11 cellular contexts compared by ENCODE assay signal in the genomic region with DNA sequence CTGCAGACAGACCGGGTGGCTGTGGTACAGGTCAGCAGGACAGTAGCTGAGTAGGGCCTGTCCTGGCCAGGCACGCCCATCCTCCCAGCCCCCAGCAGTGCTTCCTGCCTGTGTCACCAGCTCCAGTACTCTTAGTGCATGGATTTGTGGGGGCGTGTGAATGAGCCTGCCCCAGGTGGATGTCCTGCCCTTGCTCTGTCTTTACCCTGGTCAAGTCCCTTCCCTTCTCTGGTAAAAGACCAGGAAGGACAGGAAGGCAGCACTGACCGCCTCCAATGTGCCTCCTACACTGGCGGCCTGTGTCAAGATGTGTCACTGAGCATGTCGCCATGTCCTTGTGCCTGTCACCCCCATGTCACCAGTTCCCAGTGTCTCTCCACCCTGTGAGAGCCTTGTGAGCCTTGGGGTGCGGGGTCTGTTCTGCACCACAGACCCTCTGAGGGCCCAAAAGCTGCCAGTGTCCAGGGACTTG. TPM values are rescaled to one million over a fixed set of nuclear protein-coding genes. Genes with fewer than 3 reads are reported as not detected.
A peak's percentile ranks its signal among the peaks of the same experiment; 100 is the strongest.
DNase-seq lines count a peak whose midpoint lies in the region; ATAC-seq and TF ChIP-seq lines count a peak whose summit lies in the region.
"Had no signal": no experiment of that assay in that cellular context is flagged by ENCODE, and none has a peak within 500 bp of the region (broad histone marks: within the 10 kb centered on the region; RNA-seq: fewer than 3 reads in every experiment).

No MANE protein-coding gene starts in this region.

- peaks cover 53% of the 10 kb centered on the region for H3K4me1 ChIP-seq in GM23338 (ENCODE audit: insufficient read depth)
- H3K4me1 ChIP-seq in iPS-15b (ENCODE audit: control insufficient read depth, insufficient read depth, low read length), result peaks cover 28% of the 10 kb centered on the region
- peaks cover 47% of the 10 kb centered on the region for H3K4me1 ChIP-seq in smooth muscle cell (ENCODE audit: low read depth)
- no peaks in the 10 kb centered on the region for H3K4me1 ChIP-seq in naive thymus-derived CD4-positive, alpha-beta T cell (ENCODE audit: control insufficient read depth in 2 of 2, insufficient read depth in 2 of 2, low read length in 2 of 2)

- no peaks in the 10 kb centered on the region; the same call in 2 of the 3 replicates for H3K9me3 Mint-ChIP-seq in GM23338
- no peaks in the 10 kb centered on the region for H3K9me3 Mint-ChIP-seq in activated T-cell treated with anti-CD3 and anti-CD28 coated beads, Interleukin-2, amount 50 U/mL, for 72 hours
- no peaks in the 10 kb centered on the region for H3K9me3 Mint-ChIP-seq in natural killer cell treated with Interleukin-12 subunit alpha and Interleukin-12 subunit beta and Interleukin-15 and Interleukin-18, amount 100 ng/mL, for 72 hours
- H3K9me3 Mint-ChIP-seq in naive thymus-derived CD4-positive, alpha-beta T cell, result peaks cover 0 to 3% (median 0%) of the 10 kb centered on the region in 11 donors
- H3K9me3 Mint-ChIP-seq: activated naive CD8-positive, alpha-beta T cell treated with anti-CD3 and anti-CD28 coated beads, Interleukin-2, amount 10 ng/mL, durations not matched to agents 7 days and 5 days had no signal

- peak overlapping the region; percentile 99 for H3K27ac Mint-ChIP-seq in GM23338
- no peak overlapping the region for H3K27ac Mint-ChIP-seq in activated T-cell treated with anti-CD3 and anti-CD28 coated beads, Interleukin-2, amount 50 U/mL, for 72 hours
- no peak overlapping the region for H3K27ac Mint-ChIP-seq in natural killer cell treated with Interleukin-12 subunit alpha and Interleukin-12 subunit beta and Interleukin-15 and Interleukin-18, amount 100 ng/mL, for 72 hours
- no peak overlapping the region for H3K27ac Mint-ChIP-seq in naive thymus-derived CD4-positive, alpha-beta T cell
- H3K27ac Mint-ChIP-seq: activated naive CD8-positive, alpha-beta T cell treated with anti-CD3 and anti-CD28 coated beads, Interleukin-2, amount 10 ng/mL, durations not matched to agents 7 days and 5 days had no signal

- H3K27me3 ChIP-seq in GM23338 (ENCODE audit: insufficient read depth) (no peaks in the 10 kb centered on the region), iPS-15b (ENCODE audit: control insufficient read depth, insufficient read depth, low read length) (no peaks in the 10 kb centered on the region), smooth muscle cell (ENCODE audit: low read depth) (no peaks in the 10 kb centered on the region)
- H3K27me3 ChIP-seq in naive thymus-derived CD4-positive, alpha-beta T cell (ENCODE audit: control insufficient read depth in 2 of 2, insufficient read depth in 2 of 2, low read length in 2 of 2), result no peaks in the 10 kb centered on the region
- H3K27me3 ChIP-seq: gastrocnemius medialis had no signal

- H3K9me2 ChIP-seq in GM23338 (ENCODE audit: insufficient read depth), result no peaks in the 10 kb centered on the region

- H3K36me3 ChIP-seq in GM23338 (ENCODE audit: insufficient read depth) (0 out of 2 replicates have a peak, but pooled peaks cover 6% of the 10 kb centered on the region), iPS-15b (ENCODE audit: control insufficient read depth, insufficient read depth, low read length) (peaks cover 6% of the 10 kb centered on the region), smooth muscle cell (ENCODE audit: low read depth) (no peaks in the 10 kb centered on the region)
- H3K36me3 ChIP-seq in naive thymus-derived CD4-positive, alpha-beta T cell (ENCODE audit: control insufficient read depth in 2 of 3, insufficient read depth in 3 of 3, low read length in 3 of 3), result no peaks in the 10 kb centered on the region
- H3K36me3 ChIP-seq: gastrocnemius medialis had no signal

- H3K79me2 ChIP-seq in GM23338 (replicated peaks; ENCODE audit: insufficient read depth) (peaks cover 35% of the 10 kb centered on the region), smooth muscle cell (ENCODE audit: low read depth) (peaks cover 56% of the 10 kb centered on the region)

- H3K9me3 ChIP-seq in iPS-15b (ENCODE audit: control insufficient read depth, insufficient read depth, low read length) (no peaks in the 10 kb centered on the region), smooth muscle cell (replicated peaks; ENCODE audit: low read depth) (no peaks in the 10 kb centered on the region)
- H3K9me3 ChIP-seq in naive thymus-derived CD4-positive, alpha-beta T cell (ENCODE audit: control insufficient read depth in 2 of 3, low read length in 3 of 3), result no peaks in the 10 kb centered on the region
- H3K9me3 ChIP-seq: gastrocnemius medialis had no signal

- DNase-seq in GM23338 (ENCODE audit: low spot score) (no peak), SW480 (ENCODE audit: low spot score) (peak; percentile 88), smooth muscle cell (lab: John Stamatoyannopoulos, UW; ENCODE audit: unreplicated experiment) (no peak), head of caudate nucleus (no peak)
- no peak for DNase-seq in activated T-cell treated with anti-CD3 and anti-CD28 coated beads, Interleukin-2, amount 50 U/mL, for 72 hours
- DNase-seq in natural killer cell treated with Interleukin-12 subunit alpha and Interleukin-12 subunit beta and Interleukin-15 and Interleukin-18, amount 100 ng/mL, for 72 hours (ENCODE audit: low spot score), result no peak
- no peak for DNase-seq in naive thymus-derived CD4-positive, alpha-beta T cell
- DNase-seq: activated naive CD8-positive, alpha-beta T cell treated with anti-CD3 and anti-CD28 coated beads, Interleukin-2, amount 10 ng/mL, durations not matched to agents 7 days and 5 days; gastrocnemius medialis had no signal

- H3K27ac ChIP-seq in GM23338 (ENCODE audit: low read depth), result peak overlapping the region; percentile 100
- H3K27ac ChIP-seq in smooth muscle cell (ENCODE audit: low read depth), result peak overlapping the region; percentile 94
- no peak overlapping the region for H3K27ac ChIP-seq in naive thymus-derived CD4-positive, alpha-beta T cell (ENCODE audit: low read depth, low read length)

- H4K20me1 ChIP-seq in GM23338 (replicated peaks; ENCODE audit: insufficient read depth) (0 out of 2 replicates have a peak, but pooled peaks cover 3% of the 10 kb centered on the region), smooth muscle cell (ENCODE audit: low read depth) (peaks cover 78% of the 10 kb centered on the region)

- H3K4me3 Mint-ChIP-seq in GM23338, result peak overlapping the region; percentile 70
- no peak overlapping the region for H3K4me3 Mint-ChIP-seq in activated T-cell treated with anti-CD3 and anti-CD28 coated beads, Interleukin-2, amount 50 U/mL, for 72 hours
- H3K4me3 Mint-ChIP-seq in natural killer cell treated with Interleukin-12 subunit alpha and Interleukin-12 subunit beta and Interleukin-15 and Interleukin-18, amount 100 ng/mL, for 72 hours, result no peak overlapping the region
- H3K4me3 Mint-ChIP-seq in naive thymus-derived CD4-positive, alpha-beta T cell, result no peak overlapping the region
- H3K4me3 Mint-ChIP-seq: activated naive CD8-positive, alpha-beta T cell treated with anti-CD3 and anti-CD28 coated beads, Interleukin-2, amount 10 ng/mL, durations not matched to agents 7 days and 5 days had no signal

- WGBS in smooth muscle cell (ENCODE audit: low lambda C conversion rate), result 69% methylated on average over 7 of the region's 7 CpGs

- TF ChIP-seq CTCF in GM23338 (conservative IDR thresholded peaks at IDR 0.05; ENCODE audit: low read depth in 2 of 2), result no peak
- no peak for TF ChIP-seq CTCF in smooth muscle cell (IDR thresholded peaks at IDR 0.05; ENCODE audit: borderline replicate concordance, insufficient read depth, poor library complexity, severe bottlenecking)

- H3K27me3 Mint-ChIP-seq in GM23338 (ENCODE audit: insufficient read depth, low read depth, poor library complexity), result peaks cover 19% of the 10 kb centered on the region
- no peaks in the 10 kb centered on the region for H3K27me3 Mint-ChIP-seq in activated T-cell treated with anti-CD3 and anti-CD28 coated beads, Interleukin-2, amount 50 U/mL, for 72 hours (ENCODE audit: low read depth)
- H3K27me3 Mint-ChIP-seq in natural killer cell treated with Interleukin-12 subunit alpha and Interleukin-12 subunit beta and Interleukin-15 and Interleukin-18, amount 100 ng/mL, for 72 hours, result no peaks in the 10 kb centered on the region
- peaks cover 0 to 2% (median 0%) of the 10 kb centered on the region in 5 donors for H3K27me3 Mint-ChIP-seq in naive thymus-derived CD4-positive, alpha-beta T cell

- peak overlapping the region; percentile 98 for H3K4me2 ChIP-seq in GM23338
- peak overlapping the region; percentile 80 for H3K4me2 ChIP-seq in smooth muscle cell

- POLR2A ChIA-PET in naive thymus-derived CD4-positive, alpha-beta T cell (lab: Charles Lee), result no interaction called here

- CTCF ChIA-PET in naive thymus-derived CD4-positive, alpha-beta T cell (lab: Charles Lee), result no interaction called here

- peaks cover 25% of the 10 kb centered on the region for H3F3A ChIP-seq in GM23338 (replicated peaks; ENCODE audit: low read depth)
- H3F3A ChIP-seq in smooth muscle cell (ENCODE audit: low read depth), result peaks cover 6% of the 10 kb centered on the region

- H3K4me3 ChIP-seq in GM23338 (peak overlapping the region; percentile 72), iPS-15b (ENCODE audit: low read depth, low read length) (peak overlapping the region; percentile 35), smooth muscle cell (no peak overlapping the region)
- no peak overlapping the region for H3K4me3 ChIP-seq in naive thymus-derived CD4-positive, alpha-beta T cell (ENCODE audit: low read length)
- H3K4me3 ChIP-seq: gastrocnemius medialis had no signal

- H3K9ac ChIP-seq in iPS-15b (ENCODE audit: low read depth, low read length) (peak overlapping the region; percentile 81), smooth muscle cell (ENCODE audit: low read depth) (peak overlapping the region; percentile 29)

- no peak; the same call in 2 of the 3 replicates for ATAC-seq in GM23338
- no peak for ATAC-seq in activated T-cell treated with anti-CD3 and anti-CD28 coated beads, Interleukin-2, amount 50 U/mL, for 72 hours (replicated peaks in 1 of 2)
- ATAC-seq in natural killer cell treated with Interleukin-12 subunit alpha and Interleukin-12 subunit beta and Interleukin-15 and Interleukin-18, amount 100 ng/mL, for 72 hours, result no peak
- ATAC-seq in naive thymus-derived CD4-positive, alpha-beta T cell, result no peak

- peaks cover 15% of the 10 kb centered on the region for H3K36me3 Mint-ChIP-seq in GM23338 (ENCODE audit: low read depth)
- H3K36me3 Mint-ChIP-seq in activated T-cell treated with anti-CD3 and anti-CD28 coated beads, Interleukin-2, amount 50 U/mL, for 72 hours (ENCODE audit: insufficient read depth in 2 of 2), result no peaks in the 10 kb centered on the region
- no peaks in the 10 kb centered on the region for H3K36me3 Mint-ChIP-seq in natural killer cell treated with Interleukin-12 subunit alpha and Interleukin-12 subunit beta and Interleukin-15 and Interleukin-18, amount 100 ng/mL, for 72 hours
- H3K36me3 Mint-ChIP-seq in naive thymus-derived CD4-positive, alpha-beta T cell, result no peaks in the 10 kb centered on the region
- H3K36me3 Mint-ChIP-seq: activated naive CD8-positive, alpha-beta T cell treated with anti-CD3 and anti-CD28 coated beads, Interleukin-2, amount 10 ng/mL, durations not matched to agents 7 days and 5 days had no signal

- H2AFZ ChIP-seq in GM23338 (no peak overlapping the region), smooth muscle cell (ENCODE audit: low read depth) (no peak overlapping the region)

- peaks cover 43% of the 10 kb centered on the region for H3K4me1 Mint-ChIP-seq in GM23338
- peaks cover 8% of the 10 kb centered on the region for H3K4me1 Mint-ChIP-seq in activated T-cell treated with anti-CD3 and anti-CD28 coated beads, Interleukin-2, amount 50 U/mL, for 72 hours (ENCODE audit: low read depth)
- peaks cover 8 to 13% of the 10 kb centered on the region in 2 donors for H3K4me1 Mint-ChIP-seq in natural killer cell treated with Interleukin-12 subunit alpha and Interleukin-12 subunit beta and Interleukin-15 and Interleukin-18, amount 100 ng/mL, for 72 hours (ENCODE audit: low read depth in 2 of 2)
- peaks cover 0 to 10% (median 0%) of the 10 kb centered on the region in 7 donors for H3K4me1 Mint-ChIP-seq in naive thymus-derived CD4-positive, alpha-beta T cell

- intact Hi-C loops in head of caudate nucleus (cut with DNase I), result no loop called here
- intact Hi-C loops in naive thymus-derived CD4-positive, alpha-beta T cell (cut with micrococcal nuclease), result no loop called here

RNA-seq across cellular contexts. Expression of a gene that starts 11.9 kb away (rescaled TPM):
- total RNA-seq in GM23338 (2014; rRNA removed; shearing (Covaris generic)), result 26.5 and 26.7 TPM in 2 replicates
- polyA plus RNA-seq in GM23338 (2016; fragmentation: Nextera tagmentation; extraction: Ambion mirVana), result 15.0 and 15.6 TPM in 2 replicates
- 22.5 and 29.1 TPM in 2 replicates for total RNA-seq in smooth muscle cell
- 40.6 and 42.8 TPM in 2 replicates for polyA plus RNA-seq in smooth muscle cell
- 1 to 10 TPM; 1.7 to 1.9 TPM for total RNA-seq in activated T-cell treated with anti-CD3 and anti-CD28 coated beads, Interleukin-2, amount 50 U/mL, for 72 hours
- total RNA-seq in natural killer cell treated with Interleukin-12 subunit alpha and Interleukin-12 subunit beta and Interleukin-15 and Interleukin-18, amount 100 ng/mL, for 72 hours, result under 1 TPM; 0.24 to 0.25 TPM
- under 1 TPM in 3 of 5 experiments, not detected in 2; 0.16 to 0.27 (median 0.24) TPM for total RNA-seq in naive thymus-derived CD4-positive, alpha-beta T cell
- polyA plus RNA-seq in naive thymus-derived CD4-positive, alpha-beta T cell, result under 1 TPM in 1 of 2 donors, not detected in 1; 0.10 TPM

RNA-seq across cellular contexts. Expression of a gene that starts 16.8 kb away (rescaled TPM):
- 1,297 and 1,329 TPM in 2 replicates for total RNA-seq in GM23338 (2014; rRNA removed; shearing (Covaris generic))
- 686 and 730 TPM in 2 replicates for polyA plus RNA-seq in GM23338 (2016; fragmentation: Nextera tagmentation; extraction: Ambion mirVana)
- 1,012 and 1,090 TPM in 2 replicates for total RNA-seq in smooth muscle cell
- 307 and 339 TPM in 2 replicates for polyA plus RNA-seq in smooth muscle cell
- total RNA-seq in activated T-cell treated with anti-CD3 and anti-CD28 coated beads, Interleukin-2, amount 50 U/mL, for 72 hours, result 1,000 to 10,000 TPM; 2,353 to 2,363 TPM
- 1,000 to 10,000 TPM in 1 of 2 donors, 100 to 1,000 TPM in 1; 874 to 1,110 TPM for total RNA-seq in natural killer cell treated with Interleukin-12 subunit alpha and Interleukin-12 subunit beta and Interleukin-15 and Interleukin-18, amount 100 ng/mL, for 72 hours
- total RNA-seq in naive thymus-derived CD4-positive, alpha-beta T cell, result 1,000 to 10,000 TPM; 1,380 to 2,381 (median 2,302) TPM
- polyA plus RNA-seq in naive thymus-derived CD4-positive, alpha-beta T cell, result 1,000 to 10,000 TPM; 1,203 to 1,279 TPM

RNA-seq across cellular contexts. Expression of a gene that starts 27.7 kb away (rescaled TPM):
- 1.3 and 3.0 TPM in 2 replicates for total RNA-seq in GM23338 (2014; rRNA removed; shearing (Covaris generic))
- polyA plus RNA-seq in GM23338 (2016; fragmentation: Nextera tagmentation; extraction: Ambion mirVana) (3.8 and 7.1 TPM in 2 replicates), smooth muscle cell (0.26 and 0.78 TPM in 2 replicates)
- total RNA-seq in smooth muscle cell, result 0.31 TPM in 1 of 2 replicates, not detected in the other
- total RNA-seq in activated T-cell treated with anti-CD3 and anti-CD28 coated beads, Interleukin-2, amount 50 U/mL, for 72 hours, result not detected
- not detected for total RNA-seq in natural killer cell treated with Interleukin-12 subunit alpha and Interleukin-12 subunit beta and Interleukin-15 and Interleukin-18, amount 100 ng/mL, for 72 hours
- total RNA-seq in naive thymus-derived CD4-positive, alpha-beta T cell, result not detected
- not detected for polyA plus RNA-seq in naive thymus-derived CD4-positive, alpha-beta T cell
- total RNA-seq: activated naive CD8-positive, alpha-beta T cell treated with anti-CD3 and anti-CD28 coated beads, Interleukin-2, amount 10 ng/mL, durations not matched to agents 7 days and 5 days; gastrocnemius medialis; T-helper 2 cell treated with Interferon-gamma antibody and Interleukin-4, amounts not matched to agents 100 ng/mL and 5 ng/mL, for 36 hours had no signal

RNA-seq across cellular contexts. Expression of a gene that starts 32.8 kb away (rescaled TPM):
- total RNA-seq in GM23338 (2014; rRNA removed; shearing (Covaris generic)), result 18.5 and 25.5 TPM in 2 replicates
- polyA plus RNA-seq in GM23338 (2016; fragmentation: Nextera tagmentation; extraction: Ambion mirVana) (5.4 and 6.5 TPM in 2 replicates), smooth muscle cell (5.6 and 7.3 TPM in 2 replicates)
- total RNA-seq in smooth muscle cell, result 2.3 and 3.6 TPM in 2 replicates
- 10 to 100 TPM; 22.0 to 27.2 TPM for total RNA-seq in activated T-cell treated with anti-CD3 and anti-CD28 coated beads, Interleukin-2, amount 50 U/mL, for 72 hours
- total RNA-seq in natural killer cell treated with Interleukin-12 subunit alpha and Interleukin-12 subunit beta and Interleukin-15 and Interleukin-18, amount 100 ng/mL, for 72 hours, result 10 to 100 TPM; 10.4 to 27.3 TPM
- total RNA-seq in naive thymus-derived CD4-positive, alpha-beta T cell, result 10 to 100 TPM in 1 of 5 experiments, 1 to 10 TPM in 4; 3.1 to 12.0 (median 6.4) TPM
- polyA plus RNA-seq in naive thymus-derived CD4-positive, alpha-beta T cell, result 1 to 10 TPM; 3.4 to 7.5 TPM

Comparison
In these comparisons a context has a peak if more than half of its experiments do, and no peak if none do; other contexts are left out.
1. H3K4me3 ChIP-seq: peak in GM23338 (single experiment) and iPS-15b (single experiment); none in smooth muscle cell (single experiment) and naive thymus-derived CD4-positive, alpha-beta T cell (single experiment).